ENCODE assay signal across 24 cellular contexts in genomic region chr11:69161117-69161407, GRCh38. TPM values are rescaled to one million over a fixed set of nuclear protein-coding genes. Genes with fewer than 3 reads are reported as not detected.
"Had no signal": no experiment of that assay in that cellular context is flagged by ENCODE, and none has a peak within 500 bp of the region (broad histone marks: within the 10 kb centered on the region; RNA-seq: fewer than 3 reads in every experiment).

No MANE protein-coding gene starts in this region.

- ATAC-seq: foreskin keratinocyte; gastroesophageal sphincter; left lung; lower lobe of right lung; natural killer cell; sciatic nerve; stimulated activated effector memory CD8-positive, alpha-beta T cell treated with anti-CD3 and anti-CD28 coated beads, Interleukin-12 subunit alpha, Interleukin-12 subunit beta, amount 100 ng/mL, for 72 hours had no signal

- H3K4me1 ChIP-seq: foreskin keratinocyte had no signal

- H3K36me3 ChIP-seq: left lung, lower lobe of right lung, ovary, stomach, thyroid gland had no signal

- H3K36me3 Mint-ChIP-seq: natural killer cell; stimulated activated effector memory CD8-positive, alpha-beta T cell treated with anti-CD3 and anti-CD28 coated beads, Interleukin-12 subunit alpha, Interleukin-12 subunit beta, amount 100 ng/mL, for 72 hours had no signal

- FAIRE-seq: endothelial cell of umbilical vein, kidney had no signal

- H3K4me3 ChIP-seq: coronary artery, esophagus muscularis mucosa, gastroesophageal sphincter, left lung, lower lobe of right lung, ovary, smooth muscle cell, stomach, thyroid gland had no signal

- H3K4me2 ChIP-seq: smooth muscle cell had no signal

- H3K27me3 ChIP-seq: esophagus muscularis mucosa, gastroesophageal sphincter, ovary had no signal

- H3K27ac Mint-ChIP-seq: natural killer cell; stimulated activated effector memory CD8-positive, alpha-beta T cell treated with anti-CD3 and anti-CD28 coated beads, Interleukin-12 subunit alpha, Interleukin-12 subunit beta, amount 100 ng/mL, for 72 hours had no signal

- H3K27ac ChIP-seq: coronary artery, foreskin keratinocyte, gastroesophageal sphincter, left lung, lower lobe of right lung, ovary, stomach, thyroid gland had no signal

- H3K9me3 ChIP-seq: lower lobe of right lung, ovary, thyroid gland had no signal

- H3K4me3 Mint-ChIP-seq: central memory CD8-positive, alpha-beta T cell; natural killer cell; stimulated activated effector memory CD8-positive, alpha-beta T cell treated with anti-CD3 and anti-CD28 coated beads, Interleukin-12 subunit alpha, Interleukin-12 subunit beta, amount 100 ng/mL, for 72 hours had no signal

- DNase-seq: dermis blood vessel endothelial cell; effector memory CD4-positive, alpha-beta T cell; foreskin keratinocyte; kidney; left lung; lower lobe of right lung; natural killer cell; occipital lobe; ovary; retina; stimulated activated CD4-positive, alpha-beta T cell treated with anti-CD3 and anti-CD28 coated beads, Interleukin-2, amount 100 ng/mL, for 24 hours; stimulated activated CD4-positive, alpha-beta T cell treated with anti-CD3 and anti-CD28 coated beads, Interleukin-4, amount 100 ng/mL, for 24 hours; stimulated activated naive CD4-positive, alpha-beta T cell treated with Interleukin-2 at 50 U/mL for 16 hours; stomach; thyroid gland had no signal

- H3K4me1 Mint-ChIP-seq: central memory CD8-positive, alpha-beta T cell; natural killer cell; stimulated activated effector memory CD8-positive, alpha-beta T cell treated with anti-CD3 and anti-CD28 coated beads, Interleukin-12 subunit alpha, Interleukin-12 subunit beta, amount 100 ng/mL, for 72 hours had no signal

RNA-seq across cellular contexts. Expression of gene SMIM38, which starts 5.3 kb away (rescaled TPM):
- total RNA-seq: endothelial cell of umbilical vein, epithelial cell of proximal tubule, foreskin keratinocyte, lower lobe of right lung had no signal
- polyA plus RNA-seq: foreskin keratinocyte, smooth muscle cell had no signal
